10 cellular contexts compared by ENCODE assay signal in genomic region chrX:23844502-23845138, GRCh38.
DNase-seq lines count a peak whose midpoint lies in the region; ATAC-seq and TF ChIP-seq lines count a peak whose summit lies in the region.
"Had no signal": no experiment of that assay in that cellular context is flagged by ENCODE, and none has a peak within 500 bp of the region (broad histone marks: within the 10 kb centered on the region; RNA-seq: fewer than 3 reads in every experiment).

No MANE protein-coding gene starts in this region.

- no peak for TF ChIP-seq CTCF in Calu3 (IDR thresholded peaks at IDR 0.05; ENCODE audit: unreplicated experiment)
- TF ChIP-seq CTCF in SK-N-SH (IDR thresholded peaks at IDR 0.05) = no peak
- no peak for TF ChIP-seq CTCF in fibroblast of the aortic adventitia (IDR thresholded peaks at IDR 0.05; ENCODE audit: insufficient read depth, low read length)
- TF ChIP-seq CTCF in neural progenitor cell (IDR thresholded peaks at IDR 0.05) = no peak

- no peak for TF ChIP-seq EP300 in SK-N-SH (IDR thresholded peaks at IDR 0.05; ENCODE audit: borderline replicate concordance in 1 of 2, low read depth in 1 of 2, low read length in 1 of 2)

- no peak for ATAC-seq in activated T-cell treated with anti-CD3 and anti-CD28 coated beads, Interleukin-2, amount 50 U/mL, for 72 hours (replicated peaks in 1 of 2)

- H3K36me3 ChIP-seq in SK-N-SH (replicated peaks in 1 of 2; ENCODE audit: control insufficient read depth in 1 of 2, insufficient read depth in 2 of 2, low read length in 1 of 2) (no peaks in the 10 kb centered on the region), neural progenitor cell (no peaks in the 10 kb centered on the region)
- H3K36me3 ChIP-seq: MG63 had no signal

- no peak for DNase-seq in Calu3
- peak; percentile 41 for DNase-seq in SK-N-SH
- DNase-seq in fibroblast of the aortic adventitia (ENCODE audit: low read depth) = peak; percentile 38
- no peak for DNase-seq in neural progenitor cell (ENCODE audit: low spot score)
- DNase-seq in activated effector memory CD4-positive, alpha-beta T cell treated with anti-CD3 and anti-CD28 coated beads, Interleukin-2, amount 50 U/mL, for 16 hours = no peak
- no peak for DNase-seq in activated T-cell treated with anti-CD3 and anti-CD28 coated beads, Interleukin-2, amount 50 U/mL, for 72 hours
- no peak for DNase-seq in GM03348 (ENCODE audit: low spot score)
- DNase-seq in HuH-7 (ENCODE audit: low spot score) = no peak
- DNase-seq: MG63 had no signal

- no peaks in the 10 kb centered on the region for H3K9me2 ChIP-seq in SK-N-SH

- H3K9ac ChIP-seq in SK-N-SH (no peak overlapping the region), neural progenitor cell (no peak overlapping the region)

- H3K27ac ChIP-seq in SK-N-SH (ENCODE audit: low read depth in 2 of 2, low read length in 1 of 2) (peak overlapping the region in 1 of 2 experiments; percentile 39; a peak in 1 of 4 replicates), neural progenitor cell (peak overlapping the region; percentile 78)

- no peaks in the 10 kb centered on the region for H3K9me3 ChIP-seq in SK-N-SH
- no peaks in the 10 kb centered on the region for H3K9me3 ChIP-seq in neural progenitor cell (ENCODE audit: low read depth)
- H3K9me3 ChIP-seq: MG63 had no signal

- no peaks in the 10 kb centered on the region for H3K36me3 Mint-ChIP-seq in Calu3 (ENCODE audit: insufficient read depth, unreplicated experiment)
- H3K36me3 Mint-ChIP-seq in neural progenitor cell = peaks cover 27% of the 10 kb centered on the region
- H3K36me3 Mint-ChIP-seq in activated T-cell treated with anti-CD3 and anti-CD28 coated beads, Interleukin-2, amount 50 U/mL, for 72 hours (ENCODE audit: insufficient read depth in 2 of 2) = no peaks in the 10 kb centered on the region

- CTCF ChIA-PET in Calu3 (lab: Charles Lee) (no interaction called here), SK-N-SH (lab: Yijun Ruan, JAX) (interaction anchor here (3.3 kb wide), 1 partner anchor 57 kb away, joined by 13 read pairs; no protein-coding TSS in a partner anchor)

- H4K20me1 ChIP-seq in SK-N-SH (ENCODE audit: insufficient read depth) = no peaks in the 10 kb centered on the region
- H4K20me1 ChIP-seq in neural progenitor cell (ENCODE audit: low read depth) = no peaks in the 10 kb centered on the region

- H3K27ac Mint-ChIP-seq in Calu3 (ENCODE audit: unreplicated experiment) (peak overlapping the region; percentile 5), neural progenitor cell (peak overlapping the region; percentile 64)
- H3K27ac Mint-ChIP-seq in activated T-cell treated with anti-CD3 and anti-CD28 coated beads, Interleukin-2, amount 50 U/mL, for 72 hours = no peak overlapping the region
- H3K27ac Mint-ChIP-seq: activated T-helper 1 cell treated with anti-CD3 and anti-CD28 coated beads, Interleukin-12 subunit alpha, Interleukin-12 subunit beta, Interleukin-2, Interleukin-4 antibody, amounts not matched to agents 30 ng/mL and 10 ng/mL and 1 ng/mL, durations not matched to agents 14 hours and 24 hours and 36 hours had no signal

- no peaks in the 10 kb centered on the region for H3K27me3 Mint-ChIP-seq in Calu3 (ENCODE audit: unreplicated experiment)
- peaks cover 2% of the 10 kb centered on the region for H3K27me3 Mint-ChIP-seq in neural progenitor cell (ENCODE audit: insufficient read depth, low read depth)
- no peaks in the 10 kb centered on the region for H3K27me3 Mint-ChIP-seq in activated T-cell treated with anti-CD3 and anti-CD28 coated beads, Interleukin-2, amount 50 U/mL, for 72 hours (ENCODE audit: low read depth)

- H3K27me3 ChIP-seq in SK-N-SH (ENCODE audit: insufficient read depth) (no peaks in the 10 kb centered on the region; the same call in 1 of the 2 replicates), neural progenitor cell (no peaks in the 10 kb centered on the region)
- H3K27me3 ChIP-seq: MG63 had no signal

- peaks cover 0 to 3% of the 10 kb centered on the region in 2 experiments; a peak in 1 of 4 replicates for H3K4me1 ChIP-seq in SK-N-SH (ENCODE audit: control insufficient read depth in 1 of 2, insufficient read depth in 2 of 2, low read depth in 1 of 2, low read length in 1 of 2)
- H3K4me1 ChIP-seq in neural progenitor cell = peaks cover 33% of the 10 kb centered on the region

- no TSS peak for BruUV-seq in Calu3 (replicated peaks; lab: Mats Ljungman, UMichigan)

- H3K4me3 ChIP-seq in SK-N-SH (ENCODE audit: low read depth in 2 of 2, low read length in 1 of 2) = no peak overlapping the region
- H3K4me3 ChIP-seq in fibroblast of the aortic adventitia (ENCODE audit: low read depth, low read length) = no peak overlapping the region
- H3K4me3 ChIP-seq in neural progenitor cell = no peak overlapping the region
- H3K4me3 ChIP-seq: MG63 had no signal

- no peaks in the 10 kb centered on the region for H3F3A ChIP-seq in SK-N-SH (replicated peaks; ENCODE audit: insufficient read depth)
- H3F3A ChIP-seq in neural progenitor cell (ENCODE audit: low read depth) = peaks cover 25% of the 10 kb centered on the region

- H3K9me3 Mint-ChIP-seq in Calu3 (ENCODE audit: low read depth, unreplicated experiment) (no peaks in the 10 kb centered on the region), neural progenitor cell (peaks cover 4% of the 10 kb centered on the region)
- H3K9me3 Mint-ChIP-seq in activated T-cell treated with anti-CD3 and anti-CD28 coated beads, Interleukin-2, amount 50 U/mL, for 72 hours = no peaks in the 10 kb centered on the region
- H3K9me3 Mint-ChIP-seq: activated T-helper 1 cell treated with anti-CD3 and anti-CD28 coated beads, Interleukin-12 subunit alpha, Interleukin-12 subunit beta, Interleukin-2, Interleukin-4 antibody, amounts not matched to agents 30 ng/mL and 10 ng/mL and 1 ng/mL, durations not matched to agents 14 hours and 24 hours and 36 hours had no signal

- no peak for TF ChIP-seq RAD21 in SK-N-SH (IDR thresholded peaks at IDR 0.05; ENCODE audit: low read length)

- intact Hi-C loops in Calu3 (cut with micrococcal nuclease; ENCODE audit: unreplicated experiment) = loop anchor here (2.0 kb wide), 1 partner anchor 56 kb away; no protein-coding TSS in a partner anchor

- 39% methylated on average over 7 of the region's 7 CpGs for WGBS in SK-N-SH (ENCODE audit: low lambda C conversion rate)

- H2AFZ ChIP-seq in SK-N-SH (ENCODE audit: low read depth) = no peak overlapping the region
- H2AFZ ChIP-seq in neural progenitor cell (replicated peaks) = no peak overlapping the region

- POLR2A ChIA-PET in SK-N-SH (lab: Yijun Ruan, JAX) = no interaction called here

- no peak overlapping the region for H3K4me3 Mint-ChIP-seq in Calu3 (ENCODE audit: low read depth, unreplicated experiment)
- no peak overlapping the region for H3K4me3 Mint-ChIP-seq in neural progenitor cell
- no peak overlapping the region for H3K4me3 Mint-ChIP-seq in activated T-cell treated with anti-CD3 and anti-CD28 coated beads, Interleukin-2, amount 50 U/mL, for 72 hours
- H3K4me3 Mint-ChIP-seq: activated T-helper 1 cell treated with anti-CD3 and anti-CD28 coated beads, Interleukin-12 subunit alpha, Interleukin-12 subunit beta, Interleukin-2, Interleukin-4 antibody, amounts not matched to agents 30 ng/mL and 10 ng/mL and 1 ng/mL, durations not matched to agents 14 hours and 24 hours and 36 hours had no signal

- peaks cover 16% of the 10 kb centered on the region for H3K4me1 Mint-ChIP-seq in Calu3 (ENCODE audit: low read depth, unreplicated experiment)
- peaks cover 47% of the 10 kb centered on the region for H3K4me1 Mint-ChIP-seq in neural progenitor cell
- H3K4me1 Mint-ChIP-seq in activated T-cell treated with anti-CD3 and anti-CD28 coated beads, Interleukin-2, amount 50 U/mL, for 72 hours (ENCODE audit: low read depth) = no peaks in the 10 kb centered on the region

- H3K4me2 ChIP-seq in SK-N-SH (no peak overlapping the region), neural progenitor cell (peak overlapping the region; percentile 26)

- H3K79me2 ChIP-seq in SK-N-SH (ENCODE audit: insufficient read depth) (no peaks in the 10 kb centered on the region), neural progenitor cell (ENCODE audit: low read depth) (no peaks in the 10 kb centered on the region)

TF ChIP-seq in SK-N-SH, 30 proteins besides CTCF, POLR2A, EP300 and RAD21:
- TF ChIP-seq RCOR1 (IDR thresholded peaks at IDR 0.05; ENCODE audit: low read length) (no peak), GATA2 (CRISPR knock-in tag; IDR thresholded peaks at IDR 0.05) (peak; percentile 77), FOXJ3 (CRISPR knock-in tag; IDR thresholded peaks at IDR 0.05) (0 out of 2 replicates have a peak, but pooled peaks have one; percentile 25), MXI1 (IDR thresholded peaks at IDR 0.05; ENCODE audit: low read depth, low read length) (peak; percentile 37; the same call in 1 of the 2 replicates)

Comparison
In these comparisons a context has a peak if more than half of its experiments do, and no peak if none do; other contexts are left out.
1. DNase-seq: peak in SK-N-SH (single experiment) and fibroblast of the aortic adventitia (single experiment); none in Calu3 (single experiment), neural progenitor cell (single experiment), activated effector memory CD4-positive, alpha-beta T cell treated with anti-CD3 and anti-CD28 coated beads, Interleukin-2, amount 50 U/mL, for 16 hours (single experiment), activated T-cell treated with anti-CD3 and anti-CD28 coated beads, Interleukin-2, amount 50 U/mL, for 72 hours (0 of 2), GM03348 (single experiment) and HuH-7 (single experiment).